Comparison of ENCODE assay signal across 2 cellular contexts in the genomic region with DNA sequence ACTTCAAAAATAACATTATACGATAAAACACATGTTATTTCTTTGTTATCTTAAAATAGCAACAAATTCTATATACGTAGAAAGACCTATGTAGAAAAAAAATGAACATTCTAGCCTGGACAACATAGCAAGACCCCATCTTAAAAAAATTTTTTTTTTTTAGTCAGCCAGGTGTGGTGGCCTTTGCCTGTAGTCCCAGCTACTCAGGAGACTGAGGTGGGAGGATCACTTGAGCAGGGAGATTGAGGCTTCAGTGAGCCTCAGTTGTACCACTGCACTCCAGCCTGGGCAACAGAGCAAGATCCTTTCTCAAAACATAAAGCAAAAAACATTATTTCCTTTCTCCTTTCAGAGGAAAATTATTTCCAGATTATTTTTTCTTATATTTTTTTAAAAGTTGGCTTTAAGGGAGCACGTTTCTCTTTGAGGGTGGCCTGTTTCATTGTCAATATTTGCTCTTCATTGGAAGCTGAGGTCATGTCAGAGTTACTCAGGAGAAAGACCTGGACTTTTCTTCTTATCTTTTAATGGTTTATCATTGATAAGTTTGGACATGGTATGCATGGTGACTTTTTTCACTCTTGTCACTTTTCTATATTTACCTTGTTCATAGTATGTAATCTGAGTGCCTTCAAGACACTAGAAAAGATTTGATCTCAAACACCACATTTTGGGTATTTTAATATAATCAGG.
TF ChIP-seq lines count a peak whose summit lies in the region.

No MANE protein-coding gene starts in this region.

TF ChIP-seq in K562, 482 proteins besides CTCF, POLR2A, EP300 and RAD21 (continued from another document):
- TF ChIP-seq, protein P1, sequence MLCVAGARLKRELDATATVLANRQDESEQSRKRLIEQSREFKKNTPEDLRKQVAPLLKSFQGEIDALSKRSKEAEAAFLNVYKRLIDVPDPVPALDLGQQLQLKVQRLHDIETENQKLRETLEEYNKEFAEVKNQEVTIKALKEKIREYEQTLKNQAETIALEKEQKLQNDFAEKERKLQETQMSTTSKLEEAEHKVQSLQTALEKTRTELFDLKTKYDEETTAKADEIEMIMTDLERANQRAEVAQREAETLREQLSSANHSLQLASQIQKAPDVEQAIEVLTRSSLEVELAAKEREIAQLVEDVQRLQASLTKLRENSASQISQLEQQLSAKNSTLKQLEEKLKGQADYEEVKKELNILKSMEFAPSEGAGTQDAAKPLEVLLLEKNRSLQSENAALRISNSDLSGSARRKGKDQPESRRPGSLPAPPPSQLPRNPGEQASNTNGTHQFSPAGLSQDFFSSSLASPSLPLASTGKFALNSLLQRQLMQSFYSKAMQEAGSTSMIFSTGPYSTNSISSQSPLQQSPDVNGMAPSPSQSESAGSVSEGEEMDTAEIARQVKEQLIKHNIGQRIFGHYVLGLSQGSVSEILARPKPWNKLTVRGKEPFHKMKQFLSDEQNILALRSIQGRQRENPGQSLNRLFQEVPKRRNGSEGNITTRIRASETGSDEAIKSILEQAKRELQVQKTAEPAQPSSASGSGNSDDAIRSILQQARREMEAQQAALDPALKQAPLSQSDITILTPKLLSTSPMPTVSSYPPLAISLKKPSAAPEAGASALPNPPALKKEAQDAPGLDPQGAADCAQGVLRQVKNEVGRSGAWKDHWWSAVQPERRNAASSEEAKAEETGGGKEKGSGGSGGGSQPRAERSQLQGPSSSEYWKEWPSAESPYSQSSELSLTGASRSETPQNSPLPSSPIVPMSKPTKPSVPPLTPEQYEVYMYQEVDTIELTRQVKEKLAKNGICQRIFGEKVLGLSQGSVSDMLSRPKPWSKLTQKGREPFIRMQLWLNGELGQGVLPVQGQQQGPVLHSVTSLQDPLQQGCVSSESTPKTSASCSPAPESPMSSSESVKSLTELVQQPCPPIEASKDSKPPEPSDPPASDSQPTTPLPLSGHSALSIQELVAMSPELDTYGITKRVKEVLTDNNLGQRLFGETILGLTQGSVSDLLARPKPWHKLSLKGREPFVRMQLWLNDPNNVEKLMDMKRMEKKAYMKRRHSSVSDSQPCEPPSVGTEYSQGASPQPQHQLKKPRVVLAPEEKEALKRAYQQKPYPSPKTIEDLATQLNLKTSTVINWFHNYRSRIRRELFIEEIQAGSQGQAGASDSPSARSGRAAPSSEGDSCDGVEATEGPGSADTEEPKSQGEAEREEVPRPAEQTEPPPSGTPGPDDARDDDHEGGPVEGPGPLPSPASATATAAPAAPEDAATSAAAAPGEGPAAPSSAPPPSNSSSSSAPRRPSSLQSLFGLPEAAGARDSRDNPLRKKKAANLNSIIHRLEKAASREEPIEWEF (CRISPR knock-in tag; IDR thresholded peaks at IDR 0.05): 0 out of 2 replicates have a peak, but pooled peaks have one; percentile 24
- TF ChIP-seq KDM1A (IDR thresholded peaks at IDR 0.05): peak; percentile 57 to 85
- no peak for TF ChIP-seq ZNF586 (CRISPR knock-in tag; conservative IDR thresholded peaks at IDR 0.05)
- TF ChIP-seq POLR2B (IDR thresholded peaks at IDR 0.05; ENCODE audit: low read depth, partially characterized antibody): no peak
- TF ChIP-seq, protein P2, sequence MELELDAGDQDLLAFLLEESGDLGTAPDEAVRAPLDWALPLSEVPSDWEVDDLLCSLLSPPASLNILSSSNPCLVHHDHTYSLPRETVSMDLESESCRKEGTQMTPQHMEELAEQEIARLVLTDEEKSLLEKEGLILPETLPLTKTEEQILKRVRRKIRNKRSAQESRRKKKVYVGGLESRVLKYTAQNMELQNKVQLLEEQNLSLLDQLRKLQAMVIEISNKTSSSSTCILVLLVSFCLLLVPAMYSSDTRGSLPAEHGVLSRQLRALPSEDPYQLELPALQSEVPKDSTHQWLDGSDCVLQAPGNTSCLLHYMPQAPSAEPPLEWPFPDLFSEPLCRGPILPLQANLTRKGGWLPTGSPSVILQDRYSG (tag; conservative IDR thresholded peaks at IDR 0.05; ENCODE audit: low read depth): no peak
- no peak for TF ChIP-seq LEF1 (IDR thresholded peaks at IDR 0.05)
- no peak for TF ChIP-seq GTF2E2 (tag; IDR thresholded peaks at IDR 0.05)
- TF ChIP-seq, protein P3, sequence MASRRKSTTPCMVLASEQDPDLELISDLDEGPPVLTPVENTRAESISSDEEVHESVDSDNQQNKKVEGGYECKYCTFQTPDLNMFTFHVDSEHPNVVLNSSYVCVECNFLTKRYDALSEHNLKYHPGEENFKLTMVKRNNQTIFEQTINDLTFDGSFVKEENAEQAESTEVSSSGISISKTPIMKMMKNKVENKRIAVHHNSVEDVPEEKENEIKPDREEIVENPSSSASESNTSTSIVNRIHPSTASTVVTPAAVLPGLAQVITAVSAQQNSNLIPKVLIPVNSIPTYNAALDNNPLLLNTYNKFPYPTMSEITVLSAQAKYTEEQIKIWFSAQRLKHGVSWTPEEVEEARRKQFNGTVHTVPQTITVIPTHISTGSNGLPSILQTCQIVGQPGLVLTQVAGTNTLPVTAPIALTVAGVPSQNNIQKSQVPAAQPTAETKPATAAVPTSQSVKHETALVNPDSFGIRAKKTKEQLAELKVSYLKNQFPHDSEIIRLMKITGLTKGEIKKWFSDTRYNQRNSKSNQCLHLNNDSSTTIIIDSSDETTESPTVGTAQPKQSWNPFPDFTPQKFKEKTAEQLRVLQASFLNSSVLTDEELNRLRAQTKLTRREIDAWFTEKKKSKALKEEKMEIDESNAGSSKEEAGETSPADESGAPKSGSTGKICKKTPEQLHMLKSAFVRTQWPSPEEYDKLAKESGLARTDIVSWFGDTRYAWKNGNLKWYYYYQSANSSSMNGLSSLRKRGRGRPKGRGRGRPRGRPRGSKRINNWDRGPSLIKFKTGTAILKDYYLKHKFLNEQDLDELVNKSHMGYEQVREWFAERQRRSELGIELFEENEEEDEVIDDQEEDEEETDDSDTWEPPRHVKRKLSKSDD (conservative IDR thresholded peaks at IDR 0.05; ENCODE audit: low read length): no peak
- TF ChIP-seq, protein P4, sequence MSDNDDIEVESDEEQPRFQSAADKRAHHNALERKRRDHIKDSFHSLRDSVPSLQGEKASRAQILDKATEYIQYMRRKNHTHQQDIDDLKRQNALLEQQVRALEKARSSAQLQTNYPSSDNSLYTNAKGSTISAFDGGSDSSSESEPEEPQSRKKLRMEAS (CRISPR knock-in tag; IDR thresholded peaks at IDR 0.05): no peak
TF ChIP-seq in K562: peak in this region for 9.

TF ChIP-seq in HepG2, 621 proteins besides CTCF, POLR2A, EP300 and RAD21 (continued from another document and continues in another):
- TF ChIP-seq, protein P5, sequence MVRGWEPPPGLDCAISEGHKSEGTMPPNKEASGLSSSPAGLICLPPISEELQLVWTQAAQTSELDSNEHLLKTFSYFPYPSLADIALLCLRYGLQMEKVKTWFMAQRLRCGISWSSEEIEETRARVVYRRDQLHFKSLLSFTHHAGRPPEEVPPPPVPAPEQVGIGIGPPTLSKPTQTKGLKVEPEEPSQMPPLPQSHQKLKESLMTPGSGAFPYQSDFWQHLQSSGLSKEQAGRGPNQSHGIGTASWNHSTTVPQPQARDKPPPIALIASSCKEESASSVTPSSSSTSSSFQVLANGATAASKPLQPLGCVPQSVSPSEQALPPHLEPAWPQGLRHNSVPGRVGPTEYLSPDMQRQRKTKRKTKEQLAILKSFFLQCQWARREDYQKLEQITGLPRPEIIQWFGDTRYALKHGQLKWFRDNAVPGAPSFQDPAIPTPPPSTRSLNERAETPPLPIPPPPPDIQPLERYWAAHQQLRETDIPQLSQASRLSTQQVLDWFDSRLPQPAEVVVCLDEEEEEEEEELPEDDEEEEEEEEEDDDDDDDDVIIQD (CRISPR knock-in tag; IDR thresholded peaks at IDR 0.05; ENCODE audit: low read depth): peak; percentile 51; the same call in 1 of the 2 replicates
- TF ChIP-seq ZNF124 (CRISPR knock-in tag; IDR thresholded peaks at IDR 0.05) (no peak), NCOA1 (CRISPR knock-in tag; IDR thresholded peaks at IDR 0.05) (no peak), ZNF256 (CRISPR knock-in tag; conservative IDR thresholded peaks at IDR 0.05) (no peak), MED1 (CRISPR knock-in tag; IDR thresholded peaks at IDR 0.05) (0 out of 2 replicates have a peak, but pooled peaks have one; percentile 21), ZNF121 (CRISPR knock-in tag; IDR thresholded peaks at IDR 0.05) (peak; percentile 99), PHF5A (CRISPR knock-in tag; IDR thresholded peaks at IDR 0.05; ENCODE audit: low read depth, unreplicated experiment) (no peak), KDM1A (CRISPR knock-in tag; IDR thresholded peaks at IDR 0.05) (peak; percentile 84; the same call in 1 of the 2 replicates), NRL (CRISPR knock-in tag; IDR thresholded peaks at IDR 0.05; ENCODE audit: borderline replicate concordance) (no peak), POGZ (CRISPR knock-in tag; IDR thresholded peaks at IDR 0.05) (peak; percentile 53; the same call in 1 of the 2 replicates)
- TF ChIP-seq, protein P6, sequence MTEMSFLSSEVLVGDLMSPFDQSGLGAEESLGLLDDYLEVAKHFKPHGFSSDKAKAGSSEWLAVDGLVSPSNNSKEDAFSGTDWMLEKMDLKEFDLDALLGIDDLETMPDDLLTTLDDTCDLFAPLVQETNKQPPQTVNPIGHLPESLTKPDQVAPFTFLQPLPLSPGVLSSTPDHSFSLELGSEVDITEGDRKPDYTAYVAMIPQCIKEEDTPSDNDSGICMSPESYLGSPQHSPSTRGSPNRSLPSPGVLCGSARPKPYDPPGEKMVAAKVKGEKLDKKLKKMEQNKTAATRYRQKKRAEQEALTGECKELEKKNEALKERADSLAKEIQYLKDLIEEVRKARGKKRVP (CRISPR knock-in tag; IDR thresholded peaks at IDR 0.05): 0 out of 4 replicates have a peak, but pooled peaks of 1 of the 2 experiments have one; percentile 12
- TF ChIP-seq, protein P7, sequence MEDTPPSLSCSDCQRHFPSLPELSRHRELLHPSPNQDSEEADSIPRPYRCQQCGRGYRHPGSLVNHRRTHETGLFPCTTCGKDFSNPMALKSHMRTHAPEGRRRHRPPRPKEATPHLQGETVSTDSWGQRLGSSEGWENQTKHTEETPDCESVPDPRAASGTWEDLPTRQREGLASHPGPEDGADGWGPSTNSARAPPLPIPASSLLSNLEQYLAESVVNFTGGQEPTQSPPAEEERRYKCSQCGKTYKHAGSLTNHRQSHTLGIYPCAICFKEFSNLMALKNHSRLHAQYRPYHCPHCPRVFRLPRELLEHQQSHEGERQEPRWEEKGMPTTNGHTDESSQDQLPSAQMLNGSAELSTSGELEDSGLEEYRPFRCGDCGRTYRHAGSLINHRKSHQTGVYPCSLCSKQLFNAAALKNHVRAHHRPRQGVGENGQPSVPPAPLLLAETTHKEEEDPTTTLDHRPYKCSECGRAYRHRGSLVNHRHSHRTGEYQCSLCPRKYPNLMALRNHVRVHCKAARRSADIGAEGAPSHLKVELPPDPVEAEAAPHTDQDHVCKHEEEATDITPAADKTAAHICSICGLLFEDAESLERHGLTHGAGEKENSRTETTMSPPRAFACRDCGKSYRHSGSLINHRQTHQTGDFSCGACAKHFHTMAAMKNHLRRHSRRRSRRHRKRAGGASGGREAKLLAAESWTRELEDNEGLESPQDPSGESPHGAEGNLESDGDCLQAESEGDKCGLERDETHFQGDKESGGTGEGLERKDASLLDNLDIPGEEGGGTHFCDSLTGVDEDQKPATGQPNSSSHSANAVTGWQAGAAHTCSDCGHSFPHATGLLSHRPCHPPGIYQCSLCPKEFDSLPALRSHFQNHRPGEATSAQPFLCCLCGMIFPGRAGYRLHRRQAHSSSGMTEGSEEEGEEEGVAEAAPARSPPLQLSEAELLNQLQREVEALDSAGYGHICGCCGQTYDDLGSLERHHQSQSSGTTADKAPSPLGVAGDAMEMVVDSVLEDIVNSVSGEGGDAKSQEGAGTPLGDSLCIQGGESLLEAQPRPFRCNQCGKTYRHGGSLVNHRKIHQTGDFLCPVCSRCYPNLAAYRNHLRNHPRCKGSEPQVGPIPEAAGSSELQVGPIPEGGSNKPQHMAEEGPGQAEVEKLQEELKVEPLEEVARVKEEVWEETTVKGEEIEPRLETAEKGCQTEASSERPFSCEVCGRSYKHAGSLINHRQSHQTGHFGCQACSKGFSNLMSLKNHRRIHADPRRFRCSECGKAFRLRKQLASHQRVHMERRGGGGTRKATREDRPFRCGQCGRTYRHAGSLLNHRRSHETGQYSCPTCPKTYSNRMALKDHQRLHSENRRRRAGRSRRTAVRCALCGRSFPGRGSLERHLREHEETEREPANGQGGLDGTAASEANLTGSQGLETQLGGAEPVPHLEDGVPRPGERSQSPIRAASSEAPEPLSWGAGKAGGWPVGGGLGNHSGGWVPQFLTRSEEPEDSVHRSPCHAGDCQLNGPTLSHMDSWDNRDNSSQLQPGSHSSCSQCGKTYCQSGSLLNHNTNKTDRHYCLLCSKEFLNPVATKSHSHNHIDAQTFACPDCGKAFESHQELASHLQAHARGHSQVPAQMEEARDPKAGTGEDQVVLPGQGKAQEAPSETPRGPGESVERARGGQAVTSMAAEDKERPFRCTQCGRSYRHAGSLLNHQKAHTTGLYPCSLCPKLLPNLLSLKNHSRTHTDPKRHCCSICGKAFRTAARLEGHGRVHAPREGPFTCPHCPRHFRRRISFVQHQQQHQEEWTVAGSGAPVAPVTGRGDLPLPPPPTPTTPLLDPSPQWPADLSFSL (CRISPR knock-in tag; IDR thresholded peaks at IDR 0.05): no peak
- TF ChIP-seq, protein P8, sequence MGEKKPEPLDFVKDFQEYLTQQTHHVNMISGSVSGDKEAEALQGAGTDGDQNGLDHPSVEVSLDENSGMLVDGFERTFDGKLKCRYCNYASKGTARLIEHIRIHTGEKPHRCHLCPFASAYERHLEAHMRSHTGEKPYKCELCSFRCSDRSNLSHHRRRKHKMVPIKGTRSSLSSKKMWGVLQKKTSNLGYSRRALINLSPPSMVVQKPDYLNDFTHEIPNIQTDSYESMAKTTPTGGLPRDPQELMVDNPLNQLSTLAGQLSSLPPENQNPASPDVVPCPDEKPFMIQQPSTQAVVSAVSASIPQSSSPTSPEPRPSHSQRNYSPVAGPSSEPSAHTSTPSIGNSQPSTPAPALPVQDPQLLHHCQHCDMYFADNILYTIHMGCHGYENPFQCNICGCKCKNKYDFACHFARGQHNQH (CRISPR knock-in tag; IDR thresholded peaks at IDR 0.05): no peak
